ENCODE assay signal across 18 cellular contexts in genomic region chr3:55014081-55014480, GRCh38.
"Had no signal": no experiment of that assay in that cellular context is flagged by ENCODE, and none has a peak within 500 bp of the region (broad histone marks: within the 10 kb centered on the region; RNA-seq: fewer than 3 reads in every experiment).

No MANE protein-coding gene starts in this region.

- H3K27me3 ChIP-seq: ascending aorta, dorsolateral prefrontal cortex, foreskin keratinocyte, upper lobe of right lung had no signal

- H3K9me3 ChIP-seq: ascending aorta, lower lobe of right lung, thoracic aorta, upper lobe of right lung had no signal

- DNase-seq: activated B cell treated with CpG ODN at 0.5 μM for 24 hours; activated CD4-positive, alpha-beta T cell treated with anti-CD3 and anti-CD28 coated beads for 48 hours; activated CD8-positive, alpha-beta T cell treated with anti-CD3 and anti-CD28 coated beads, Interleukin-2, amount 10 ng/mL, durations not matched to agents 7 days and 5 days; activated effector memory CD4-positive, alpha-beta T cell treated with Interleukin-2 at 50 U/mL for 16 hours; activated naive CD4-positive, alpha-beta T cell treated with anti-CD3 and anti-CD28 coated beads, Interleukin-2, amount 50 U/mL, for 16 hours; activated T-cell treated with anti-CD3 and anti-CD28 coated beads, Interleukin-2, amount 50 U/mL, for 24 hours; dorsolateral prefrontal cortex; foreskin keratinocyte; glutamatergic neuron; hippocampal formation; lower lobe of right lung; natural killer cell; stimulated activated naive B cell treated with anti-CD40 and anti-IgM and Interleukin-4, amounts not matched to agents 10 μg/mL and 1 μg/mL and 100 μg/mL, for 72 hours; T-cell; upper lobe of right lung had no signal

- H3K27ac ChIP-seq: ascending aorta, dorsolateral prefrontal cortex, foreskin keratinocyte, lower lobe of right lung, thoracic aorta, upper lobe of right lung had no signal

- H3K27me3 Mint-ChIP-seq: activated B cell treated with CpG ODN at 0.5 μM for 24 hours; activated T-cell treated with anti-CD3 and anti-CD28 coated beads, Interleukin-2, amount 50 U/mL, for 24 hours; stimulated activated naive B cell treated with anti-CD40 and anti-IgM and Interleukin-4, amounts not matched to agents 10 μg/mL and 1 μg/mL and 100 μg/mL, for 72 hours had no signal

- H3K4me1 ChIP-seq: ascending aorta, foreskin keratinocyte, lower lobe of right lung, upper lobe of right lung had no signal

- ATAC-seq: activated CD8-positive, alpha-beta T cell treated with anti-CD3 and anti-CD28 coated beads, Interleukin-2, amount 10 ng/mL, durations not matched to agents 7 days and 5 days; foreskin keratinocyte; lower lobe of right lung; natural killer cell; stimulated activated naive B cell treated with anti-CD40 and anti-IgM and Interleukin-4, amounts not matched to agents 10 μg/mL and 1 μg/mL and 100 μg/mL, for 72 hours; T-cell; upper lobe of right lung had no signal

- FAIRE-seq: islet of Langerhans had no signal

- H3K9me3 Mint-ChIP-seq: activated B cell treated with CpG ODN at 0.5 μM for 24 hours; activated T-cell treated with anti-CD3 and anti-CD28 coated beads, Interleukin-2, amount 50 U/mL, for 24 hours; stimulated activated naive B cell treated with anti-CD40 and anti-IgM and Interleukin-4, amounts not matched to agents 10 μg/mL and 1 μg/mL and 100 μg/mL, for 72 hours had no signal

- H3K27ac Mint-ChIP-seq: activated B cell treated with CpG ODN at 0.5 μM for 24 hours; activated CD8-positive, alpha-beta T cell treated with anti-CD3 and anti-CD28 coated beads, Interleukin-2, amount 10 ng/mL, durations not matched to agents 7 days and 5 days; activated T-cell treated with anti-CD3 and anti-CD28 coated beads, Interleukin-2, amount 50 U/mL, for 24 hours; natural killer cell; stimulated activated naive B cell treated with anti-CD40 and anti-IgM and Interleukin-4, amounts not matched to agents 10 μg/mL and 1 μg/mL and 100 μg/mL, for 72 hours; T-cell had no signal

- H3K4me3 Mint-ChIP-seq: activated B cell treated with CpG ODN at 0.5 μM for 24 hours; activated CD8-positive, alpha-beta T cell treated with anti-CD3 and anti-CD28 coated beads, Interleukin-2, amount 10 ng/mL, durations not matched to agents 7 days and 5 days; activated T-cell treated with anti-CD3 and anti-CD28 coated beads, Interleukin-2, amount 50 U/mL, for 24 hours; natural killer cell; stimulated activated naive B cell treated with anti-CD40 and anti-IgM and Interleukin-4, amounts not matched to agents 10 μg/mL and 1 μg/mL and 100 μg/mL, for 72 hours; T-cell had no signal

- H3K36me3 Mint-ChIP-seq: natural killer cell; stimulated activated naive B cell treated with anti-CD40 and anti-IgM and Interleukin-4, amounts not matched to agents 10 μg/mL and 1 μg/mL and 100 μg/mL, for 72 hours; T-cell had no signal

- H3K4me3 ChIP-seq: ascending aorta, dorsolateral prefrontal cortex, lower lobe of right lung, thoracic aorta, upper lobe of right lung had no signal

- H3K36me3 ChIP-seq: ascending aorta, lower lobe of right lung, thoracic aorta, upper lobe of right lung had no signal

- H3K4me1 Mint-ChIP-seq: activated B cell treated with CpG ODN at 0.5 μM for 24 hours; natural killer cell; stimulated activated naive B cell treated with anti-CD40 and anti-IgM and Interleukin-4, amounts not matched to agents 10 μg/mL and 1 μg/mL and 100 μg/mL, for 72 hours; T-cell had no signal
